9 cellular contexts compared by ENCODE assay signal in the genomic region with DNA sequence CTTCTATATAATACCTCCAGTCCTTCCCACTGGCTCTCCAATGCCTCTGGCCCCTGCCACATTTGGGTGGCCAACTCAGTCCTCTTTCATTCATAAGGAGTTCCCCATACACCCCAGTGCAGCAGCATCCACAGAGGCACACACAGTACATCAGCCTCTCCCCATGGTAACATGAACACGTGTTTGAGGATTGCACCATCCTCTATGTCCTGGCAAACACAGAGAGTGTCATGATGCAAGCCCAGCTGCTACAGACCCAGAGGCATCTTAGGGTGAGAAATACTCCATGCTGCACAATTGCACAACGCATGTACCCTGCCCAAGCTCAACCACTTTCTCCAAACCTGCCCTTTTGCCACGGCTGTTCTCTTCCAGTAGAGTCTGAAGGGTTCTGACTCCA. TPM values are rescaled to one million over a fixed set of nuclear protein-coding genes. Genes with fewer than 3 reads are reported as not detected.
A peak's percentile ranks its signal among the peaks of the same experiment; 100 is the strongest.
DNase-seq lines count a peak whose midpoint lies in the region; FAIRE-seq and TF ChIP-seq lines count a peak whose summit lies in the region.
"Had no signal": no experiment of that assay in that cellular context is flagged by ENCODE, and none has a peak within 500 bp of the region (broad histone marks: within the 10 kb centered on the region; RNA-seq: fewer than 3 reads in every experiment).

No MANE protein-coding gene starts in this region.

- no peak for TF ChIP-seq POLR2A in H54 (IDR thresholded peaks at IDR 0.05; ENCODE audit: low read depth, low read length)

- intact Hi-C loops in PC-9 (cut with micrococcal nuclease; ENCODE audit: unreplicated experiment) = loop anchor here (5.0 kb wide), 1 partner anchor 1073 kb away; no protein-coding TSS in a partner anchor

- no peaks in the 10 kb centered on the region for H3K9me2 ChIP-seq in PC-9 (ENCODE audit: insufficient read depth)

- TF ChIP-seq CTCF in nephron (IDR thresholded peaks at IDR 0.05; ENCODE audit: unreplicated experiment in 3 of 3) (no peak), PC-9 (conservative IDR thresholded peaks at IDR 0.05) (no peak)

- H3K79me2 ChIP-seq in PC-9 (ENCODE audit: low read depth) = no peaks in the 10 kb centered on the region

- H3K36me3 Mint-ChIP-seq in nephron (ENCODE audit: low read depth) = peaks cover 80% of the 10 kb centered on the region

- no peaks in the 10 kb centered on the region for H3K9me3 ChIP-seq in PC-9 (ENCODE audit: insufficient read depth, low read depth)

- no TSS peak for BruUV-seq in PC-9 (replicated peaks; lab: Mats Ljungman, UMichigan)

- POLR2A ChIA-PET in PC-9 (lab: Charles Lee; ENCODE audit: unreplicated experiment) = no interaction called here

- H3K27me3 ChIP-seq in PC-9 (ENCODE audit: insufficient read depth, low read depth) = no peaks in the 10 kb centered on the region

- no peak overlapping the region for H3K4me2 ChIP-seq in PC-9

- peaks cover 17% of the 10 kb centered on the region for H3K4me1 ChIP-seq in PC-9 (replicated peaks; ENCODE audit: insufficient read depth)

- no peaks in the 10 kb centered on the region for H3K36me3 ChIP-seq in PC-9 (ENCODE audit: low read depth)

- FAIRE-seq in H54 (lab: Jason Lieb, UNC) = no peak
- FAIRE-seq: islet of Langerhans had no signal

- peak overlapping the region in 2 of 3 experiments; percentile 60 to 66 for H3K4me3 Mint-ChIP-seq in nephron

- no peaks in the 10 kb centered on the region for H4K20me1 ChIP-seq in PC-9 (ENCODE audit: insufficient read depth)

- CTCF ChIA-PET in PC-9 (lab: Charles Lee) = no interaction called here

- no peak overlapping the region for H3K4me3 ChIP-seq in PC-9

- DNase-seq in Ammon's horn (ENCODE audit: low spot score) (peak; percentile 81), NCI-H1694 (lab: John Stamatoyannopoulos, UW) (peak; percentile 55), epithelial cell of prostate (ENCODE audit: low read depth, low spot score) (peak; percentile 86), H54 (ENCODE audit: insufficient read length, low spot score) (no peak), activated gamma-delta T cell treated with Interleukin-2 at 50 U/mL for 16 hours (no peak), PC-9 (no peak)
- no peak for DNase-seq in stimulated activated naive CD4-positive, alpha-beta T cell treated with Interleukin-2 at 50 U/mL for 16 hours (lab: John Stamatoyannopoulos, UW)

- peaks cover 89% of the 10 kb centered on the region for H3K4me1 Mint-ChIP-seq in nephron

- H3F3A ChIP-seq in PC-9 (ENCODE audit: insufficient read depth, low read depth) = peaks cover 5% of the 10 kb centered on the region; the same call in 1 of the 2 replicates

- peak overlapping the region in 2 of 3 experiments; percentile 60 to 76 for H3K27ac Mint-ChIP-seq in nephron

- peaks cover 9% of the 10 kb centered on the region for H3K27me3 Mint-ChIP-seq in nephron (ENCODE audit: low read depth)

- H3K9me3 Mint-ChIP-seq in nephron = no peaks in the 10 kb centered on the region

- H3K27ac ChIP-seq in epithelial cell of prostate = no peak overlapping the region
- no peak overlapping the region for H3K27ac ChIP-seq in PC-9

- no peak overlapping the region for H2AFZ ChIP-seq in PC-9

RNA-seq across cellular contexts. Expression of a gene that starts 11.5 kb away (rescaled TPM):
- total RNA-seq in PC-9 (2021) = 5.5 and 10.0 TPM in 2 replicates

RNA-seq across cellular contexts. Expression of a gene that starts 50.6 kb away (rescaled TPM):
- 106 and 133 TPM in 2 replicates for total RNA-seq in PC-9 (2021)

Comparison
In these comparisons a context has a peak if more than half of its experiments do, and no peak if none do; other contexts are left out.
1. DNase-seq: peak in Ammon's horn (single experiment), NCI-H1694 (single experiment) and epithelial cell of prostate (single experiment); none in stimulated activated naive CD4-positive, alpha-beta T cell treated with Interleukin-2 at 50 U/mL for 16 hours (single experiment), H54 (single experiment), activated gamma-delta T cell treated with Interleukin-2 at 50 U/mL for 16 hours (single experiment) and PC-9 (0 of 2).